Comparison of ENCODE assay signal across 18 cellular contexts in genomic region chr17:67602439-67602838, GRCh38.
DNase-seq lines count a peak whose midpoint lies in the region; ATAC-seq, FAIRE-seq and TF ChIP-seq lines count a peak whose summit lies in the region.
"Had no signal": no experiment of that assay in that cellular context is flagged by ENCODE, and none has a peak within 500 bp of the region (broad histone marks: within the 10 kb centered on the region; RNA-seq: fewer than 3 reads in every experiment).

No MANE protein-coding gene starts in this region.

- peaks cover 23% of the 10 kb centered on the region for H3K4me1 Mint-ChIP-seq in activated CD8-positive, alpha-beta T cell treated with anti-CD3 and anti-CD28 coated beads for 36 hours (ENCODE audit: low read depth)
- peaks cover 6% of the 10 kb centered on the region for H3K4me1 Mint-ChIP-seq in activated CD8-positive, alpha-beta T cell treated with anti-CD3 and anti-CD28 coated beads, Interleukin-2, amount 10 ng/mL, durations not matched to agents 7 days and 5 days (ENCODE audit: low read depth)
- H3K4me1 Mint-ChIP-seq in H9, result peaks cover 17 to 18% of the 10 kb centered on the region in 2 experiments
- H3K4me1 Mint-ChIP-seq in central memory CD8-positive, alpha-beta T cell, result peaks cover 46% of the 10 kb centered on the region
- H3K4me1 Mint-ChIP-seq in natural killer cell, result peaks cover 39 to 46% of the 10 kb centered on the region in 2 donors
- H3K4me1 Mint-ChIP-seq: activated CD4-positive, alpha-beta memory T cell treated with anti-CD3 and anti-CD28 coated beads, Interleukin-2, amount 10 ng/mL, durations not matched to agents 7 days and 5 days; CD14-positive monocyte had no signal

- H3K56ac ChIP-seq in H9 (ENCODE audit: insufficient read length, low read depth, low read length), result no peak overlapping the region

- no peak overlapping the region for H3K4me3 ChIP-seq in kidney (ENCODE audit: low read length in 2 of 2)
- H3K4me3 ChIP-seq in left lung, result no peak overlapping the region
- H3K4me3 ChIP-seq: gastroesophageal sphincter, HAP-1, PC-9, tibial artery, vagina had no signal

- no peaks in the 10 kb centered on the region for H3K79me2 ChIP-seq in H9 (ENCODE audit: insufficient read depth, low read length)

- no peak overlapping the region for H2BK20ac ChIP-seq in H9 (ENCODE audit: low read depth, low read length, poor library complexity, severe bottlenecking)

- H2BK12ac ChIP-seq in H9 (ENCODE audit: insufficient read length, low read depth, low read length), result no peak overlapping the region

- no peaks in the 10 kb centered on the region for H3K9me3 ChIP-seq in H9 (ENCODE audit: control insufficient read depth, low read depth, low read length)
- H3K9me3 ChIP-seq in kidney (ENCODE audit: control insufficient read depth in 1 of 2, low read length in 2 of 2), result no peaks in the 10 kb centered on the region
- H3K9me3 ChIP-seq in left lung, result no peaks in the 10 kb centered on the region
- H3K9me3 ChIP-seq: gastroesophageal sphincter, HAP-1, tibial artery, vagina had no signal

- H3K14ac ChIP-seq in H9 (ENCODE audit: insufficient read depth, low read length), result no peak overlapping the region

- no peak overlapping the region for H3K18ac ChIP-seq in H9 (ENCODE audit: insufficient read length, low read depth, low read length)

- FAIRE-seq in kidney (lab: Jason Lieb, UNC), result no peak
- FAIRE-seq in frontal cortex (lab: Jason Lieb, UNC), result no peak

- H3K36me3 ChIP-seq in kidney (ENCODE audit: control insufficient read depth in 1 of 2, insufficient read depth in 2 of 2, low read length in 2 of 2) (no peaks in the 10 kb centered on the region), left lung (no peaks in the 10 kb centered on the region)
- H3K36me3 ChIP-seq: gastroesophageal sphincter, HAP-1, tibial artery, vagina had no signal

- intact Hi-C loops in activated CD8-positive, alpha-beta T cell treated with anti-CD3 and anti-CD28 coated beads for 36 hours (cut with micrococcal nuclease), result loop anchor here (5.0 kb wide), 1 partner anchor 225 kb away; the partner anchor contains the start of gene PITPNC1
- intact Hi-C loops in natural killer cell (cut with micrococcal nuclease), result no loop called here
- intact Hi-C loops in kidney (cut with DNase I), result no loop called here
- intact Hi-C loops in left lung (cut with DNase I), result no loop called here

- no peaks in the 10 kb centered on the region for H3K36me3 Mint-ChIP-seq in activated CD8-positive, alpha-beta T cell treated with anti-CD3 and anti-CD28 coated beads for 36 hours (ENCODE audit: low read depth)
- H3K36me3 Mint-ChIP-seq in activated CD8-positive, alpha-beta T cell treated with anti-CD3 and anti-CD28 coated beads, Interleukin-2, amount 10 ng/mL, durations not matched to agents 7 days and 5 days (ENCODE audit: low read depth), result peaks cover 3% of the 10 kb centered on the region
- H3K36me3 Mint-ChIP-seq in H9 (ENCODE audit: insufficient read depth in 1 of 3, low read depth in 3 of 3) (peaks cover 12 to 23% (median 15%) of the 10 kb centered on the region in 3 experiments), natural killer cell (no peaks in the 10 kb centered on the region)
- peaks cover 23% of the 10 kb centered on the region for H3K36me3 Mint-ChIP-seq in central memory CD8-positive, alpha-beta T cell (ENCODE audit: insufficient read depth)

- H3K9me3 Mint-ChIP-seq in activated CD8-positive, alpha-beta T cell treated with anti-CD3 and anti-CD28 coated beads for 36 hours, result no peaks in the 10 kb centered on the region
- no peaks in the 10 kb centered on the region for H3K9me3 Mint-ChIP-seq in activated CD8-positive, alpha-beta T cell treated with anti-CD3 and anti-CD28 coated beads, Interleukin-2, amount 10 ng/mL, durations not matched to agents 7 days and 5 days (ENCODE audit: insufficient read depth)
- H3K9me3 Mint-ChIP-seq in H9 (peaks cover 7 to 9% of the 10 kb centered on the region in 2 experiments; a peak in 3 of 5 replicates), natural killer cell (no peaks in the 10 kb centered on the region)
- H3K9me3 Mint-ChIP-seq in central memory CD8-positive, alpha-beta T cell, result no peaks in the 10 kb centered on the region
- H3K9me3 Mint-ChIP-seq: activated CD4-positive, alpha-beta memory T cell treated with anti-CD3 and anti-CD28 coated beads, Interleukin-2, amount 10 ng/mL, durations not matched to agents 7 days and 5 days; CD14-positive monocyte had no signal

- ATAC-seq in activated CD8-positive, alpha-beta T cell treated with anti-CD3 and anti-CD28 coated beads for 36 hours, result no peak
- ATAC-seq in activated CD8-positive, alpha-beta T cell treated with anti-CD3 and anti-CD28 coated beads, Interleukin-2, amount 10 ng/mL, durations not matched to agents 7 days and 5 days, result no peak
- no peak for ATAC-seq in central memory CD8-positive, alpha-beta T cell (replicated peaks; ENCODE audit: extremely low read depth, poor library complexity, severe bottlenecking)
- no peak for ATAC-seq in natural killer cell
- no peak for ATAC-seq in left lung
- ATAC-seq: gastroesophageal sphincter had no signal

- H3K4me1 ChIP-seq in H9 (ENCODE audit: insufficient read depth, low read length) (no peaks in the 10 kb centered on the region; the same call in 1 of the 2 replicates), kidney (ENCODE audit: control insufficient read depth in 1 of 2, insufficient read depth in 1 of 2, low read depth in 1 of 2, low read length in 2 of 2) (peaks cover 6 to 20% of the 10 kb centered on the region in 2 donors), left lung (no peaks in the 10 kb centered on the region)

- peak overlapping the region; percentile 20 for H3K27ac Mint-ChIP-seq in activated CD8-positive, alpha-beta T cell treated with anti-CD3 and anti-CD28 coated beads for 36 hours
- no peak overlapping the region for H3K27ac Mint-ChIP-seq in activated CD8-positive, alpha-beta T cell treated with anti-CD3 and anti-CD28 coated beads, Interleukin-2, amount 10 ng/mL, durations not matched to agents 7 days and 5 days
- H3K27ac Mint-ChIP-seq in H9 (peak overlapping the region in 2 of 3 experiments; percentile 11 to 45; a peak in 3 of 7 replicates), natural killer cell (peak overlapping the region; percentile 5 to 59)
- H3K27ac Mint-ChIP-seq in central memory CD8-positive, alpha-beta T cell (ENCODE audit: low read depth), result peak overlapping the region; percentile 11
- H3K27ac Mint-ChIP-seq: activated CD4-positive, alpha-beta memory T cell treated with anti-CD3 and anti-CD28 coated beads, Interleukin-2, amount 10 ng/mL, durations not matched to agents 7 days and 5 days; CD14-positive monocyte had no signal

- POLR2A ChIA-PET in activated CD8-positive, alpha-beta T cell treated with anti-CD3 and anti-CD28 coated beads for 36 hours (lab: Charles Lee), result interaction anchor here (1.1 to 1.3 kb wide), 2 partner anchors 223 to 260 kb away, joined by 3 read pairs; no protein-coding TSS in a partner anchor
- POLR2A ChIA-PET in activated CD8-positive, alpha-beta T cell treated with anti-CD3 and anti-CD28 coated beads, Interleukin-2, amount 10 ng/mL, durations not matched to agents 7 days and 5 days (lab: Charles Lee), result interaction anchor here (0.6 to 2.0 kb wide), 3 partner anchors 126 to 223 kb away, joined by 3 to 6 read pairs (median 5); no protein-coding TSS in a partner anchor

- TF ChIP-seq CTCF in activated CD8-positive, alpha-beta T cell treated with anti-CD3 and anti-CD28 coated beads for 36 hours (IDR thresholded peaks at IDR 0.05), result no peak
- no peak for TF ChIP-seq CTCF in H9 (conservative IDR thresholded peaks at IDR 0.05)
- TF ChIP-seq CTCF in natural killer cell (IDR thresholded peaks at IDR 0.05), result no peak
- no peak for TF ChIP-seq CTCF in kidney (IDR thresholded peaks at IDR 0.05; ENCODE audit: borderline replicate concordance, extremely low read depth, insufficient read depth)
- no peak for TF ChIP-seq CTCF in left lung (IDR thresholded peaks at IDR 0.05)

- no peak overlapping the region for H4K8ac ChIP-seq in H9 (replicated peaks; ENCODE audit: insufficient read length, low read depth, low read length)

- H3K4ac ChIP-seq in H9 (ENCODE audit: low read depth, low read length), result no peak overlapping the region

- no peak overlapping the region for H3K23ac ChIP-seq in H9 (ENCODE audit: insufficient read length, low read depth, low read length)

- CTCF ChIA-PET in activated CD8-positive, alpha-beta T cell treated with anti-CD3 and anti-CD28 coated beads for 36 hours (lab: Charles Lee), result interaction anchor here (0.6 to 6.9 kb wide), 12 partner anchors 10 to 235 kb away, joined by 3 to 55 read pairs (median 3); partner anchors contain the start of gene PITPNC1
- CTCF ChIA-PET in activated CD8-positive, alpha-beta T cell treated with anti-CD3 and anti-CD28 coated beads, Interleukin-2, amount 10 ng/mL, durations not matched to agents 7 days and 5 days (lab: Charles Lee), result interaction anchor here (0.8 to 4.5 kb wide), 5 partner anchors 29 to 227 kb away, joined by 3 to 59 read pairs (median 5); partner anchors contain the start of gene PITPNC1

- no peak overlapping the region for H3K4me2 ChIP-seq in H9 (ENCODE audit: insufficient read depth, insufficient read length, low read length)
- H3K4me2 ChIP-seq: PC-9 had no signal

- no peak overlapping the region for H2BK5ac ChIP-seq in H9 (ENCODE audit: insufficient read length, low read length)

- H4K5ac ChIP-seq in H9 (ENCODE audit: insufficient read length, low read depth, low read length), result no peak overlapping the region

- no peaks in the 10 kb centered on the region for H3K27me3 Mint-ChIP-seq in activated CD8-positive, alpha-beta T cell treated with anti-CD3 and anti-CD28 coated beads for 36 hours
- H3K27me3 Mint-ChIP-seq in activated CD8-positive, alpha-beta T cell treated with anti-CD3 and anti-CD28 coated beads, Interleukin-2, amount 10 ng/mL, durations not matched to agents 7 days and 5 days (ENCODE audit: low read depth), result no peaks in the 10 kb centered on the region
- H3K27me3 Mint-ChIP-seq in H9 (ENCODE audit: low read depth) (no peaks in the 10 kb centered on the region), natural killer cell (ENCODE audit: low read depth in 2 of 2) (no peaks in the 10 kb centered on the region)
- no peaks in the 10 kb centered on the region for H3K27me3 Mint-ChIP-seq in central memory CD8-positive, alpha-beta T cell
- H3K27me3 Mint-ChIP-seq: activated CD4-positive, alpha-beta memory T cell treated with anti-CD3 and anti-CD28 coated beads, Interleukin-2, amount 10 ng/mL, durations not matched to agents 7 days and 5 days; IgD-negative memory B cell had no signal

- no peaks in the 10 kb centered on the region for H3K27me3 ChIP-seq in H9 (ENCODE audit: insufficient read depth, low read length)
- no peaks in the 10 kb centered on the region for H3K27me3 ChIP-seq in left lung
- H3K27me3 ChIP-seq: gastroesophageal sphincter, tibial artery, vagina had no signal

- H3K27ac ChIP-seq in H9 (ENCODE audit: insufficient read length, low read depth, low read length) (no peak overlapping the region), kidney (ENCODE audit: low read depth in 2 of 2, low read length in 2 of 2) (no peak overlapping the region), left lung (no peak overlapping the region)
- H3K27ac ChIP-seq: gastroesophageal sphincter, PC-9, tibial artery, vagina had no signal

- no peak overlapping the region for H3K9ac ChIP-seq in H9 (ENCODE audit: extremely low read depth, insufficient read length, low read length)
- no peak overlapping the region for H3K9ac ChIP-seq in kidney (ENCODE audit: low read length in 2 of 2)

- WGBS in H9 (ENCODE audit: extremely low coverage, insufficient read length, low lambda C conversion rate), result no CpG with 5 or more reads among the region's 4 CpGs

- no peaks in the 10 kb centered on the region for H4K20me1 ChIP-seq in H9 (ENCODE audit: control insufficient read depth, insufficient read depth, insufficient read length)

- no peaks in the 10 kb centered on the region for H3K79me1 ChIP-seq in H9 (ENCODE audit: insufficient read depth, low read depth, low read length, poor library complexity, severe bottlenecking)

- no peak overlapping the region for H3T11ph ChIP-seq in H9 (ENCODE audit: low read length)

- DNase-seq in activated CD8-positive, alpha-beta T cell treated with anti-CD3 and anti-CD28 coated beads for 36 hours, result no peak
- DNase-seq in activated CD8-positive, alpha-beta T cell treated with anti-CD3 and anti-CD28 coated beads, Interleukin-2, amount 10 ng/mL, durations not matched to agents 7 days and 5 days, result no peak
- DNase-seq in H9, result no peak
- no peak for DNase-seq in central memory CD8-positive, alpha-beta T cell (ENCODE audit: low spot score in 2 of 2)
- DNase-seq in natural killer cell, result no peak
- no peak for DNase-seq in kidney
- no peak for DNase-seq in left lung
- DNase-seq in frontal cortex (ENCODE audit: low spot score in 2 of 2), result no peak
- DNase-seq: activated CD4-positive, CD25-positive, alpha-beta regulatory T cell treated with anti-CD3 and anti-CD28 coated beads, Interleukin-2, amount 50 U/mL, for 72 hours; right cardiac atrium; tibial artery had no signal

- H2BK120ac ChIP-seq in H9 (ENCODE audit: low read depth, low read length, poor library complexity, severe bottlenecking), result no peak overlapping the region

- H3K23me2 ChIP-seq in H9 (ENCODE audit: insufficient read length, low read depth, low read length, poor library complexity, severe bottlenecking), result no peaks in the 10 kb centered on the region

- H2AFZ ChIP-seq in H9 (ENCODE audit: low read length), result no peak overlapping the region
- H2AFZ ChIP-seq: PC-9 had no signal

- no peak overlapping the region for H2AK5ac ChIP-seq in H9 (ENCODE audit: insufficient read length, low read length)

- H2BK15ac ChIP-seq in H9 (ENCODE audit: low read depth, low read length), result no peak overlapping the region

- no peak overlapping the region for H4K91ac ChIP-seq in H9 (ENCODE audit: insufficient read length, low read depth, low read length)

- no peak overlapping the region for H3K4me3 Mint-ChIP-seq in activated CD8-positive, alpha-beta T cell treated with anti-CD3 and anti-CD28 coated beads for 36 hours
- H3K4me3 Mint-ChIP-seq in activated CD8-positive, alpha-beta T cell treated with anti-CD3 and anti-CD28 coated beads, Interleukin-2, amount 10 ng/mL, durations not matched to agents 7 days and 5 days, result no peak overlapping the region
- H3K4me3 Mint-ChIP-seq in H9, result no peak overlapping the region
- no peak overlapping the region for H3K4me3 Mint-ChIP-seq in central memory CD8-positive, alpha-beta T cell
- no peak overlapping the region for H3K4me3 Mint-ChIP-seq in natural killer cell
- H3K4me3 Mint-ChIP-seq: activated CD4-positive, alpha-beta memory T cell treated with anti-CD3 and anti-CD28 coated beads, Interleukin-2, amount 10 ng/mL, durations not matched to agents 7 days and 5 days; CD14-positive monocyte; IgD-negative memory B cell had no signal
